Comparison of ENCODE assay signal across 8 cellular contexts in the genomic region with DNA sequence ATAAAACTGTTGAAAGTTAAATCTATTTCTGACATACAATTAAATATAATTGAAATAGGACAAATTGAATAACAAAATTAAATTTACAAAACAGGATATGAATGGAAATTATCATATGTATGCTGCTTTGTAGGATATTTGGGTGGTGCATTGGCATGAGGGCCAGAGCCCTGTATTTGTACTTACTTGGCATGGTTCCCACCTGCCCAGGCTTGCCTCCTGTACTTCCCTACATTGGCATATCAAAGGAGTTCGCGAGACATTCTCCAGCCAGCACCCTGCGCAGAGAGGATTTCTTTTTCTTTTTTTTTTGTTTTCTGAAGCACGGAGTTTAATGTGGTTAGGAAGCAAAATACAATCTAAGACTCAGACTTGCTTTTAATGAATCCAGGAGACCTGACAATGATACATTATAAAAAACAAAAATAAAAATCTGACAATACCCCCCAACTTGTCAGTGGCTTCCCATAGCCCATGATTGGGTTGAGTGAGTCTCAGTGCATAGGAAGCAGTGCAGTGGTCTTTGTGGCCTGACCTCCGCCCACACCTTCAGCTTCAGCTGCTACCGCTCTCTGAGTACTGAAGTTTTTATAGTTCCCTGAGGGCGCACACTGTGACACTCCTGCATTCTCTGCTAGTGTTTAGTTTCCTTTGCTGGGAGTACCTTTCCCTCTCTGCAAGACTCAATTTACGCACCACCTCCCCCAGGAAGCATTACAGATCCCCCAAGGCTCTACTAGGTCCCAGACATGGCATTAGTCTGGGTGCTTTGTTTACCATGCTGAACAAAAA.
DNase-seq lines count a peak whose midpoint lies in the region; ATAC-seq and TF ChIP-seq lines count a peak whose summit lies in the region.

No MANE protein-coding gene starts in this region.

- H3K27me3 ChIP-seq in kidney epithelial cell (ENCODE audit: control insufficient read depth, insufficient read depth, low read length) (no peaks in the 10 kb centered on the region), esophagus muscularis mucosa (no peaks in the 10 kb centered on the region), tibial nerve (no peaks in the 10 kb centered on the region)

- H3K4me3 ChIP-seq in kidney epithelial cell (ENCODE audit: low read depth, low read length) (no peak overlapping the region), esophagus muscularis mucosa (no peak overlapping the region), tibial nerve (no peak overlapping the region)

- TF ChIP-seq POLR2A in esophagus muscularis mucosa (IDR thresholded peaks at IDR 0.05; ENCODE audit: low read depth) (no peak), tibial nerve (IDR thresholded peaks at IDR 0.05) (no peak)

- 90% methylated on average over 8 of the region's 8 CpGs for WGBS in esophagus muscularis mucosa
- 74 to 82% methylated on average over 8 of the region's 8 CpGs for WGBS in tibial nerve, 2 donors

- no peak overlapping the region for H3K27ac ChIP-seq in esophagus muscularis mucosa (replicated peaks in 1 of 4)
- H3K27ac ChIP-seq in tibial nerve: no peak overlapping the region

- in situ Hi-C loops in GM13976 (cut with MboI; ENCODE audit: low sequenced_read_pairs, unreplicated experiment): no loop called here

- ATAC-seq in GM21423 (IDR thresholded peaks at IDR 0.05; ENCODE audit: unreplicated experiment): peak; percentile 79

- intact Hi-C loops in esophagus muscularis mucosa (cut with DNase I): no loop called here

- H3K36me3 ChIP-seq in kidney epithelial cell (ENCODE audit: control insufficient read depth, insufficient read depth, low read length) (no peaks in the 10 kb centered on the region), esophagus muscularis mucosa (peaks cover 0 to 9% (median 2%) of the 10 kb centered on the region in 4 donors), tibial nerve (peaks cover 0 to 12% (median 0%) of the 10 kb centered on the region in 3 donors)

- H3K9me3 ChIP-seq in esophagus muscularis mucosa (no peaks in the 10 kb centered on the region), tibial nerve (no peaks in the 10 kb centered on the region)

- H3K4me1 ChIP-seq in esophagus muscularis mucosa (no peaks in the 10 kb centered on the region), tibial nerve (no peaks in the 10 kb centered on the region)

- TF ChIP-seq EP300 in esophagus muscularis mucosa (IDR thresholded peaks at IDR 0.05) (no peak), tibial nerve (IDR thresholded peaks at IDR 0.05) (no peak)

- TF ChIP-seq CTCF in GM13976 (IDR thresholded peaks at IDR 0.05; ENCODE audit: borderline replicate concordance, control extremely low read depth, extremely low read depth, insufficient read depth, missing control alignments) (no peak), kidney epithelial cell (IDR thresholded peaks at IDR 0.05; ENCODE audit: insufficient read depth, low read length, poor library complexity, severe bottlenecking) (no peak), esophagus muscularis mucosa (IDR thresholded peaks at IDR 0.05) (no peak), tibial nerve (IDR thresholded peaks at IDR 0.05) (no peak)

- peak; percentile 37 for DNase-seq in GM13976 (ENCODE audit: low spot score)
- DNase-seq in HT-29 (ENCODE audit: low spot score): peak; percentile 52
- peak; percentile 43 for DNase-seq in kidney epithelial cell (ENCODE audit: low read depth)
- no peak for DNase-seq in esophagus muscularis mucosa (ENCODE audit: extremely low spot score)
- no peak for DNase-seq in tibial nerve (ENCODE audit: low spot score in 2 of 2)
- DNase-seq in NCI-H1436 (lab: John Stamatoyannopoulos, UW): no peak
- DNase-seq in T1000 (lab: John Stamatoyannopoulos, UW): no peak

Comparison
In these comparisons a context has a peak if more than half of its experiments do, and no peak if none do; other contexts are left out.
1. DNase-seq: peak in GM13976 (single experiment), HT-29 (single experiment) and kidney epithelial cell (single experiment); none in esophagus muscularis mucosa (single experiment), tibial nerve (0 of 2), NCI-H1436 (single experiment) and T1000 (single experiment).